ENCODE assay signal across 30 cellular contexts in genomic region chr9:20649381-20649780, GRCh38. TPM values are rescaled to one million over a fixed set of nuclear protein-coding genes. Genes with fewer than 3 reads are reported as not detected.
DNase-seq lines count a peak whose midpoint lies in the region; ATAC-seq, FAIRE-seq and TF ChIP-seq lines count a peak whose summit lies in the region.
"Had no signal": no experiment of that assay in that cellular context is flagged by ENCODE, and none has a peak within 500 bp of the region (broad histone marks: within the 10 kb centered on the region; RNA-seq: fewer than 3 reads in every experiment).

No MANE protein-coding gene starts in this region.

- H2BK120ac ChIP-seq in mesendoderm (ENCODE audit: low read depth, low read length) = no peak overlapping the region

- H3K27me3 ChIP-seq in PC-3 (ENCODE audit: low read length) (no peaks in the 10 kb centered on the region), mesendoderm (ENCODE audit: insufficient read depth, low read length, poor library complexity) (no peaks in the 10 kb centered on the region)
- H3K27me3 ChIP-seq: dorsolateral prefrontal cortex, neural progenitor cell, pancreas, Peyer's patch had no signal

- no peaks in the 10 kb centered on the region for H3K9me3 ChIP-seq in PC-3 (ENCODE audit: low read length)
- H3K9me3 ChIP-seq: pancreas, Peyer's patch had no signal

- H3K9me2 ChIP-seq in PC-3 (replicated peaks; ENCODE audit: low read length) = no peaks in the 10 kb centered on the region

- H4K5ac ChIP-seq in mesendoderm (ENCODE audit: low read length) = no peak overlapping the region

- H3K27ac ChIP-seq in PC-3 (ENCODE audit: low read length) (no peak overlapping the region), mesendoderm (ENCODE audit: low read depth, low read length) (no peak overlapping the region)
- H3K27ac ChIP-seq: 22Rv1, C4-2B, dorsolateral prefrontal cortex, neural progenitor cell, pancreas, Peyer's patch, skin epidermis had no signal

- H3F3A ChIP-seq in PC-3 (ENCODE audit: low read length, unreplicated experiment) = no peaks in the 10 kb centered on the region

- BruUV-seq in PC-3 (replicated peaks; lab: Mats Ljungman, UMichigan) = no TSS peak

- H4K20me1 ChIP-seq in PC-3 (ENCODE audit: low read length) = no peaks in the 10 kb centered on the region

- POLR2A ChIA-PET in PC-3 (lab: Charles Lee; ENCODE audit: unreplicated experiment) = interaction anchor here (0.5 kb wide), 1 partner anchor 27 kb away, joined by 14 read pairs; the partner anchor contains the start of gene MLLT3

- H3K36me3 ChIP-seq in PC-3 (ENCODE audit: low read depth, low read length) (no peaks in the 10 kb centered on the region), mesendoderm (ENCODE audit: control insufficient read depth, insufficient read depth, low read length) (no peaks in the 10 kb centered on the region)
- H3K36me3 ChIP-seq: neural progenitor cell, pancreas, Peyer's patch had no signal

- DNase-seq in DMS 273 (lab: John Stamatoyannopoulos, UW; ENCODE audit: unreplicated experiment) (peak; percentile 30), DMS 273 treated with DMSO at 0.1 percent for 48 hours (lab: John Stamatoyannopoulos, UW) (no peak), PC-3 (peak; percentile 21), fibroblast of the aortic adventitia (ENCODE audit: low read depth) (peak; percentile 12), mesendoderm (no peak), GM12892 (ENCODE audit: insufficient read length) (no peak), HTR-8/SVneo (ENCODE audit: insufficient read length, low spot score) (no peak)
- DNase-seq: activated CD8-positive, alpha-beta memory T cell treated with anti-CD3 and anti-CD28 coated beads, Interleukin-2, amount 50 U/mL, for 48 hours; activated CD8-positive, alpha-beta T cell treated with anti-CD3 and anti-CD28 coated beads for 36 hours; activated naive CD4-positive, alpha-beta T cell treated with anti-CD3 and anti-CD28 coated beads for 36 hours; DMS79 treated with DMSO at 0.1 percent for 48 hours; dorsolateral prefrontal cortex; GF-D8; head of caudate nucleus; islet precursor cell; left ventricle myocardium superior; NCI-H1092; NCI-H2081; NCI-H510A; pancreas; Peyer's patch; SHP77; stimulated activated naive B cell treated with anti-CD40 and anti-IgM and Interleukin-4, amounts not matched to agents 10 μg/mL and 1 μg/mL and 100 μg/mL, for 72 hours; substantia nigra had no signal

- no peak overlapping the region for H3K56ac ChIP-seq in mesendoderm (ENCODE audit: low read length)

- no peak overlapping the region for H2AFZ ChIP-seq in PC-3 (ENCODE audit: low read length)
- H2AFZ ChIP-seq: GM23338, neural progenitor cell had no signal

- intact Hi-C loops in PC-3 (cut with micrococcal nuclease) = no loop called here

- no peak for ATAC-seq in PC-3
- ATAC-seq: activated CD8-positive, alpha-beta T cell treated with anti-CD3 and anti-CD28 coated beads for 36 hours; GM23338; left ventricle myocardium superior; pancreas; stimulated activated naive B cell treated with anti-CD40 and anti-IgM and Interleukin-4, amounts not matched to agents 10 μg/mL and 1 μg/mL and 100 μg/mL, for 72 hours had no signal

- no peak for TF ChIP-seq POLR2A in GM12892 (IDR thresholded peaks at IDR 0.05; ENCODE audit: low read depth, low read length)

- no CpG with 5 or more reads among the region's 1 CpG for WGBS in mesendoderm (ENCODE audit: extremely low coverage, insufficient coverage, low lambda C conversion rate)

- no peak for FAIRE-seq in GM12892 (lab: Jason Lieb, UNC)
- no peak for FAIRE-seq in HTR-8/SVneo (lab: Jason Lieb, UNC)
- FAIRE-seq: pancreas had no signal

- H3K4me1 ChIP-seq in PC-3 (ENCODE audit: insufficient read depth, low read length) (no peaks in the 10 kb centered on the region; the same call in 1 of the 2 replicates), mesendoderm (ENCODE audit: control insufficient read depth, low read depth, low read length) (no peaks in the 10 kb centered on the region)
- H3K4me1 ChIP-seq: pancreas, Peyer's patch had no signal

- H3K4me3 ChIP-seq in PC-3 (ENCODE audit: low read length) (no peak overlapping the region), fibroblast of the aortic adventitia (ENCODE audit: low read depth, low read length) (no peak overlapping the region), mesendoderm (ENCODE audit: low read length) (no peak overlapping the region)
- H3K4me3 ChIP-seq: dorsolateral prefrontal cortex, GM23338, neural progenitor cell, pancreas, Peyer's patch, skin epidermis had no signal

- no peak for TF ChIP-seq RAD21 in Ishikawa (IDR thresholded peaks at IDR 0.05; ENCODE audit: low read depth)

- no peak overlapping the region for H2BK5ac ChIP-seq in mesendoderm (ENCODE audit: low read length)

- H3K4me2 ChIP-seq in PC-3 (ENCODE audit: low read length) (no peak overlapping the region), mesendoderm (ENCODE audit: low read length) (no peak overlapping the region)
- H3K4me2 ChIP-seq: GM23338, neural progenitor cell had no signal

- no peak overlapping the region for H3K23ac ChIP-seq in mesendoderm (ENCODE audit: low read length)

- H3K79me2 ChIP-seq in PC-3 (ENCODE audit: low read length) = no peaks in the 10 kb centered on the region
- no peaks in the 10 kb centered on the region for H3K79me2 ChIP-seq in mesendoderm (ENCODE audit: control insufficient read depth, insufficient read depth, low read length)

- no peak overlapping the region for H3K18ac ChIP-seq in mesendoderm (ENCODE audit: low read length)

- no peak overlapping the region for H2AK5ac ChIP-seq in mesendoderm (ENCODE audit: low read length)

- TF ChIP-seq EP300 in Ishikawa (IDR thresholded peaks at IDR 0.05; ENCODE audit: borderline replicate concordance) = no peak

- H3K4ac ChIP-seq in mesendoderm (ENCODE audit: low read depth, low read length) = no peak overlapping the region

- H4K8ac ChIP-seq in mesendoderm (ENCODE audit: low read depth, low read length) = no peak overlapping the region

- TF ChIP-seq CTCF in PC-3 (conservative IDR thresholded peaks at IDR 0.05; ENCODE audit: low read depth, low read length) = no peak
- no peak for TF ChIP-seq CTCF in fibroblast of the aortic adventitia (IDR thresholded peaks at IDR 0.05; ENCODE audit: insufficient read depth, low read length)

- H3K9ac ChIP-seq in PC-3 (ENCODE audit: low read length) (no peak overlapping the region), mesendoderm (ENCODE audit: low read length) (no peak overlapping the region)
- H3K9ac ChIP-seq: neural progenitor cell had no signal

- CTCF ChIA-PET in PC-3 (lab: Charles Lee) = no interaction called here

- H2BK15ac ChIP-seq in mesendoderm (replicated peaks; ENCODE audit: low read depth) = no peak overlapping the region

- no peaks in the 10 kb centered on the region for H3K79me1 ChIP-seq in mesendoderm (ENCODE audit: low read length)

TF ChIP-seq in Ishikawa, 13 proteins besides CTCF, POLR2A, EP300 and RAD21:
- TF ChIP-seq ZBTB7A (IDR thresholded peaks at IDR 0.05; ENCODE audit: low read depth) (no peak), NFIC (IDR thresholded peaks at IDR 0.05) (peak; percentile 57)

RNA-seq across cellular contexts. Expression of gene MLLT3, which starts 27.1 kb away (rescaled TPM):
- total RNA-seq in PC-3 (2014; rRNA removed) (6.4 and 7.1 TPM in 2 replicates), fibroblast of the aortic adventitia (ENCODE audit: low replicate concordance) (4.3 and 19.8 TPM in 2 replicates)
- 1.8 TPM for polyA plus RNA-seq in mesendoderm (2013, experiment 1 of 2)
- 2.0 TPM for polyA plus RNA-seq in mesendoderm (2013, experiment 2 of 2)
- polyA plus RNA-seq in GM12892 (2012; ENCODE audit: missing spikeins) = 32.7 TPM

RNA-seq across cellular contexts. Expression of gene FOCAD, which starts 34.7 kb away (rescaled TPM):
- 35.1 and 38.4 TPM in 2 replicates for total RNA-seq in PC-3 (2014; rRNA removed)
- total RNA-seq in fibroblast of the aortic adventitia (ENCODE audit: low replicate concordance) = 80.3 and 106 TPM in 2 replicates
- polyA plus RNA-seq in mesendoderm (2013, experiment 1 of 2) = 12.7 TPM
- 13.1 TPM for polyA plus RNA-seq in mesendoderm (2013, experiment 2 of 2)
- polyA plus RNA-seq in GM12892 (2012; ENCODE audit: missing spikeins) = 25.7 TPM

Comparison
In these comparisons a context has a peak if more than half of its experiments do, and no peak if none do; other contexts are left out.
1. DNase-seq: peak in DMS 273 (single experiment), PC-3 (single experiment) and fibroblast of the aortic adventitia (single experiment); none in DMS 273 treated with DMSO at 0.1 percent for 48 hours (single experiment), mesendoderm (single experiment), GM12892 (single experiment) and HTR-8/SVneo (single experiment).